27 cellular contexts compared by ENCODE assay signal in the genomic region with DNA sequence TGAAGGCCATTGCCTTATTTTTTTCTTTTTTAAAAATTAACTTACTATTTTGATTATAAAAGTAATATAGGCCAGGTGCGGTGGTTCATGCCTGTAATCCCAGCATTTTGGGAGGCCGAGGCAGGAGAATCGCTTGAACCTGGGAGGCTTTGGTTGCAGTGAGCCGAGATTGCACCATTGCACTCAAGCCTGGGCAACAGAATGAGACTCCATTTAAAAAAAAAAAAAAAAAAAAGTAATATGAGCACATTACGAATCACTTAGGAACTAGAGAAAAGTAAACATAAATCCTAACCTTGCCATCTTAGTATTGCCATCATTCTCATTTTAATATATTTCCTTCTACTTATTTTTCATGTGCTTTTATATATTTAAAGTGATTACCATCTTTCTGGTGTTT.
"Had no signal": no experiment of that assay in that cellular context is flagged by ENCODE, and none has a peak within 500 bp of the region (broad histone marks: within the 10 kb centered on the region; RNA-seq: fewer than 3 reads in every experiment).

No MANE protein-coding gene starts in this region.

- DNase-seq: activated CD4-positive, alpha-beta T cell treated with anti-CD3 and anti-CD28 coated beads for 1 hour; activated CD4-positive, alpha-beta T cell treated with anti-CD3 and anti-CD28 coated beads, Interleukin-2, amount 10 ng/mL, durations not matched to agents 24 days and 14 days; activated CD4-positive, alpha-beta T cell treated with anti-CD3 and anti-CD28 coated beads, Interleukin-2, amount 50 U/mL, for 48 hours; activated CD4-positive, CD25-positive, alpha-beta regulatory T cell; activated CD8-positive, alpha-beta T cell treated with anti-CD3 and anti-CD28 coated beads, Interleukin-2, amount 10 ng/mL, durations not matched to agents 7 days and 5 days; activated effector memory CD4-positive, alpha-beta T cell treated with Interleukin-2 at 50 U/mL for 16 hours; activated naive CD4-positive, alpha-beta T cell treated with anti-CD3 and anti-CD28 coated beads, Interleukin-2, amount 10 ng/mL, durations not matched to agents 7 days and 5 days; activated naive CD8-positive, alpha-beta T cell treated with anti-CD3 and anti-CD28 coated beads, Interleukin-2, amount 50 U/mL, for 24 hours; activated T-cell treated with anti-CD3 and anti-CD28 coated beads, Interleukin-2, amount 50 U/mL, for 24 hours; aorta; brain microvascular endothelial cell; cerebellar nuclear complex; NCI-H146; NCI-H2029 treated with DMSO at 0.1 percent for 48 hours; NCI-H2107; NCI-H226; NCI-H524 treated with DMSO at 0.1 percent for 48 hours; PC-9; Right ventricle myocardium superior; SW 1271; T-helper 1 cell; T-helper 2 cell; T-helper 9 cell; WERI-Rb-1 had no signal

- H3K27ac Mint-ChIP-seq: activated CD4-positive, alpha-beta T cell treated with anti-CD3 and anti-CD28 coated beads, Interleukin-2, amount 10 ng/mL, durations not matched to agents 24 days and 14 days; activated naive CD4-positive, alpha-beta T cell treated with anti-CD3 and anti-CD28 coated beads, Interleukin-2, amount 10 ng/mL, durations not matched to agents 7 days and 5 days; activated naive CD8-positive, alpha-beta T cell; activated naive CD8-positive, alpha-beta T cell treated with anti-CD3 and anti-CD28 coated beads, Interleukin-2, amount 50 U/mL, for 24 hours had no signal

- H3K27me3 ChIP-seq: brain microvascular endothelial cell, cardiac muscle cell had no signal

- ATAC-seq: activated CD8-positive, alpha-beta T cell treated with anti-CD3 and anti-CD28 coated beads, Interleukin-2, amount 10 ng/mL, durations not matched to agents 7 days and 5 days; activated naive CD8-positive, alpha-beta T cell treated with anti-CD3 and anti-CD28 coated beads, Interleukin-2, amount 50 U/mL, for 24 hours had no signal

- H3K27me3 Mint-ChIP-seq: activated CD4-positive, alpha-beta T cell treated with anti-CD3 and anti-CD28 coated beads, Interleukin-2, amount 10 ng/mL, durations not matched to agents 24 days and 14 days; activated naive CD4-positive, alpha-beta T cell treated with anti-CD3 and anti-CD28 coated beads, Interleukin-2, amount 10 ng/mL, durations not matched to agents 7 days and 5 days; activated naive CD8-positive, alpha-beta T cell; activated naive CD8-positive, alpha-beta T cell treated with anti-CD3 and anti-CD28 coated beads, Interleukin-2, amount 50 U/mL, for 24 hours; activated T-cell treated with anti-CD3 and anti-CD28 coated beads, Interleukin-2, amount 50 U/mL, for 24 hours had no signal

- H3K9me3 Mint-ChIP-seq: activated CD4-positive, alpha-beta T cell treated with anti-CD3 and anti-CD28 coated beads, Interleukin-2, amount 10 ng/mL, durations not matched to agents 24 days and 14 days; activated naive CD4-positive, alpha-beta T cell treated with anti-CD3 and anti-CD28 coated beads, Interleukin-2, amount 10 ng/mL, durations not matched to agents 7 days and 5 days; activated naive CD8-positive, alpha-beta T cell treated with anti-CD3 and anti-CD28 coated beads, Interleukin-2, amount 50 U/mL, for 24 hours; activated T-cell treated with anti-CD3 and anti-CD28 coated beads, Interleukin-2, amount 50 U/mL, for 24 hours had no signal

- H3K27ac ChIP-seq: brain microvascular endothelial cell, cardiac muscle cell, KMS-11, PC-9, WERI-Rb-1 had no signal

- H3K4me3 ChIP-seq: cardiac muscle cell, PC-9 had no signal

- H3K4me3 Mint-ChIP-seq: activated CD4-positive, alpha-beta T cell treated with anti-CD3 and anti-CD28 coated beads, Interleukin-2, amount 10 ng/mL, durations not matched to agents 24 days and 14 days; activated CD8-positive, alpha-beta T cell treated with anti-CD3 and anti-CD28 coated beads, Interleukin-2, amount 10 ng/mL, durations not matched to agents 7 days and 5 days; activated naive CD4-positive, alpha-beta T cell treated with anti-CD3 and anti-CD28 coated beads, Interleukin-2, amount 10 ng/mL, durations not matched to agents 7 days and 5 days; activated naive CD8-positive, alpha-beta T cell; activated naive CD8-positive, alpha-beta T cell treated with anti-CD3 and anti-CD28 coated beads, Interleukin-2, amount 50 U/mL, for 24 hours; activated T-cell treated with anti-CD3 and anti-CD28 coated beads, Interleukin-2, amount 50 U/mL, for 24 hours had no signal
